14 cellular contexts compared by ENCODE assay signal in genomic region chr1:186152227-186152944, GRCh38.
A peak's percentile ranks its signal among the peaks of the same experiment; 100 is the strongest.
DNase-seq lines count a peak whose midpoint lies in the region; ATAC-seq, FAIRE-seq and TF ChIP-seq lines count a peak whose summit lies in the region.
"Had no signal": no experiment of that assay in that cellular context is flagged by ENCODE, and none has a peak within 500 bp of the region (broad histone marks: within the 10 kb centered on the region; RNA-seq: fewer than 3 reads in every experiment).

No MANE protein-coding gene starts in this region.

- H2BK5ac ChIP-seq in H9 (ENCODE audit: insufficient read length, low read length), result no peak overlapping the region

- H3K9me1 ChIP-seq in keratinocyte (ENCODE audit: control insufficient read depth, extremely low read depth, insufficient read depth, low read length), result no peaks in the 10 kb centered on the region

- H2AK5ac ChIP-seq in H9 (ENCODE audit: insufficient read length, low read length), result no peak overlapping the region

- ATAC-seq in A549 (peak; percentile 43 to 61; a peak in 3 of 6 replicates), HG03039 (IDR thresholded peaks at IDR 0.05; ENCODE audit: unreplicated experiment) (no peak), HG02970 (IDR thresholded peaks at IDR 0.05; ENCODE audit: low FRiP score, unreplicated experiment) (no peak)

- no peak overlapping the region for H3K4me3 ChIP-seq in A549
- no peak overlapping the region for H3K4me3 ChIP-seq in astrocyte (ENCODE audit: insufficient read depth, low read depth, low read length)
- peak overlapping the region in 1 of 3 experiments; percentile 11 for H3K4me3 ChIP-seq in keratinocyte (ENCODE audit: control insufficient read depth in 2 of 3, extremely low read depth in 1 of 3, insufficient read depth in 2 of 3, low read depth in 1 of 3, low read length in 3 of 3)
- H3K4me3 ChIP-seq: upper lobe of left lung had no signal

- no peak overlapping the region for H4K5ac ChIP-seq in H9 (ENCODE audit: insufficient read length, low read depth, low read length)

- no peak overlapping the region for H2BK20ac ChIP-seq in H9 (ENCODE audit: low read depth, low read length, poor library complexity, severe bottlenecking)

- peak overlapping the region; percentile 18 for H3K4me2 ChIP-seq in A549
- peak overlapping the region; percentile 32 for H3K4me2 ChIP-seq in astrocyte (ENCODE audit: low read length)
- H3K4me2 ChIP-seq in keratinocyte (ENCODE audit: control insufficient read depth, extremely low read depth, insufficient read depth, low read depth, low read length), result peak overlapping the region; percentile 64
- no peak overlapping the region for H3K4me2 ChIP-seq in H9 (ENCODE audit: insufficient read depth, insufficient read length, low read length)
- H3K4me2 ChIP-seq: KMS-11 had no signal

- TF ChIP-seq CTCF in A549 (IDR thresholded peaks at IDR 0.05) (no peak), astrocyte (IDR thresholded peaks at IDR 0.05; ENCODE audit: insufficient read depth, low read depth, low read length) (no peak), keratinocyte (optimal IDR thresholded peaks at IDR 0.05 in 1 of 3, IDR thresholded peaks at IDR 0.05 in 1 of 3, conservative IDR thresholded peaks at IDR 0.05 in 1 of 3; ENCODE audit: extremely low read depth in 1 of 3, insufficient read depth in 2 of 3, low read length in 3 of 3) (no peak), H9 (conservative IDR thresholded peaks at IDR 0.05) (no peak)

- H3K4me3 Mint-ChIP-seq in astrocyte (ENCODE audit: unreplicated experiment) (no peak overlapping the region), H9 (no peak overlapping the region)
- no peak overlapping the region for H3K4me3 Mint-ChIP-seq in activated naive CD8-positive, alpha-beta T cell treated with anti-CD3 and anti-CD28 coated beads for 36 hours

- H3K27me3 ChIP-seq in astrocyte (ENCODE audit: insufficient read depth, low read length) (no peaks in the 10 kb centered on the region), keratinocyte (ENCODE audit: control insufficient read depth, extremely low read depth, insufficient read depth, low read length) (no peaks in the 10 kb centered on the region), H9 (ENCODE audit: insufficient read depth, low read length) (no peaks in the 10 kb centered on the region)
- H3K27me3 ChIP-seq: upper lobe of left lung had no signal

- H3K9me3 Mint-ChIP-seq in astrocyte (ENCODE audit: unreplicated experiment) (no peaks in the 10 kb centered on the region), H9 (no peaks in the 10 kb centered on the region)
- H3K9me3 Mint-ChIP-seq in activated naive CD8-positive, alpha-beta T cell treated with anti-CD3 and anti-CD28 coated beads for 36 hours, result no peaks in the 10 kb centered on the region

- TF ChIP-seq EP300 in A549 (IDR thresholded peaks at IDR 0.05), result no peak

- no peak overlapping the region for H3T11ph ChIP-seq in H9 (ENCODE audit: low read length)

- no peak overlapping the region for H2BK15ac ChIP-seq in H9 (ENCODE audit: low read depth, low read length)

- no peaks in the 10 kb centered on the region for H3K23me2 ChIP-seq in H9 (ENCODE audit: insufficient read length, low read depth, low read length, poor library complexity, severe bottlenecking)

- POLR2A ChIA-PET in A549 (lab: Yijun Ruan, JAX), result no interaction called here

- H4K20me1 ChIP-seq in astrocyte (ENCODE audit: insufficient read depth, low read length), result no peaks in the 10 kb centered on the region
- H4K20me1 ChIP-seq in keratinocyte (ENCODE audit: control insufficient read depth, extremely low read depth, insufficient read depth, low read length), result no peaks in the 10 kb centered on the region
- H4K20me1 ChIP-seq in H9 (ENCODE audit: control insufficient read depth, insufficient read depth, insufficient read length), result no peaks in the 10 kb centered on the region

- H3K18ac ChIP-seq in H9 (ENCODE audit: insufficient read length, low read depth, low read length), result no peak overlapping the region

- H3K56ac ChIP-seq in H9 (ENCODE audit: insufficient read length, low read depth, low read length), result no peak overlapping the region

- no peak for TF ChIP-seq POLR2A in A549 (IDR thresholded peaks at IDR 0.05; ENCODE audit: low read length)

- peak overlapping the region; percentile 19 for H3K27ac Mint-ChIP-seq in astrocyte (ENCODE audit: unreplicated experiment)
- H3K27ac Mint-ChIP-seq in H9, result no peak overlapping the region; a peak in 1 of 7 replicates
- H3K27ac Mint-ChIP-seq in activated naive CD8-positive, alpha-beta T cell treated with anti-CD3 and anti-CD28 coated beads for 36 hours, result no peak overlapping the region

- H4K91ac ChIP-seq in H9 (ENCODE audit: insufficient read length, low read depth, low read length), result no peak overlapping the region

- dilution Hi-C loops in keratinocyte (cut with MboI; ENCODE audit: extremely low pct_ligation_motif_present, low sequenced_read_pairs), result loop anchor here (25.0 kb wide), 1 partner anchor 340 kb away; no protein-coding TSS in a partner anchor

- WGBS in A549 (ENCODE audit: missing lambda C conversion rate), result 30% methylated on average over 6 of the region's 6 CpGs
- WGBS in H9 (ENCODE audit: extremely low coverage, insufficient read length, low lambda C conversion rate), result no CpG with 5 or more reads among the region's 6 CpGs

- no peak for TF ChIP-seq RAD21 in A549 (conservative IDR thresholded peaks at IDR 0.05 in 1 of 2, IDR thresholded peaks at IDR 0.05 in 1 of 2)

- H3K14ac ChIP-seq in H9 (ENCODE audit: insufficient read depth, low read length), result no peak overlapping the region

- H3K9me3 ChIP-seq in A549, result no peaks in the 10 kb centered on the region
- no peaks in the 10 kb centered on the region for H3K9me3 ChIP-seq in astrocyte (ENCODE audit: insufficient read depth, low read depth, low read length)
- H3K9me3 ChIP-seq in keratinocyte (ENCODE audit: control insufficient read depth, low read depth, low read length), result no peaks in the 10 kb centered on the region
- H3K9me3 ChIP-seq in H9 (ENCODE audit: control insufficient read depth, low read depth, low read length), result no peaks in the 10 kb centered on the region
- H3K9me3 ChIP-seq: upper lobe of left lung had no signal

- no peak overlapping the region for H3K27ac ChIP-seq in A549
- peak overlapping the region; percentile 23 for H3K27ac ChIP-seq in astrocyte (ENCODE audit: low read depth, low read length)
- H3K27ac ChIP-seq in keratinocyte (ENCODE audit: control insufficient read depth, insufficient read depth, low read length), result peak overlapping the region; percentile 33
- H3K27ac ChIP-seq in H9 (ENCODE audit: insufficient read length, low read depth, low read length), result no peak overlapping the region
- H3K27ac ChIP-seq: KMS-11, upper lobe of left lung had no signal

- H2BK120ac ChIP-seq in H9 (ENCODE audit: low read depth, low read length, poor library complexity, severe bottlenecking), result no peak overlapping the region

- H3K9ac ChIP-seq in astrocyte (ENCODE audit: low read length) (no peak overlapping the region), keratinocyte (ENCODE audit: control insufficient read depth, extremely low read depth, insufficient read depth, low read length) (no peak overlapping the region), H9 (ENCODE audit: extremely low read depth, insufficient read length, low read length) (no peak overlapping the region)
- H3K9ac ChIP-seq: KMS-11 had no signal

- H3K27me3 Mint-ChIP-seq in astrocyte (ENCODE audit: low read depth, unreplicated experiment) (no peaks in the 10 kb centered on the region), H9 (ENCODE audit: low read depth) (no peaks in the 10 kb centered on the region)
- H3K27me3 Mint-ChIP-seq in activated naive CD8-positive, alpha-beta T cell treated with anti-CD3 and anti-CD28 coated beads for 36 hours, result peaks cover 6% of the 10 kb centered on the region

- no peak overlapping the region for H2BK12ac ChIP-seq in H9 (ENCODE audit: insufficient read length, low read depth, low read length)

- peak; percentile 21 to 53 for DNase-seq in A549 (ENCODE audit: low read depth in 1 of 2, low spot score in 1 of 2)
- DNase-seq in HS-27A (ENCODE audit: low read depth), result peak; percentile 50
- DNase-seq in astrocyte (ENCODE audit: low read depth), result peak; percentile 76
- DNase-seq in keratinocyte (ENCODE audit: low read depth, low spot score), result peak; percentile 76
- no peak for DNase-seq in H9
- no peak for DNase-seq in activated naive CD8-positive, alpha-beta T cell treated with anti-CD3 and anti-CD28 coated beads for 36 hours
- DNase-seq: activated CD8-positive, alpha-beta memory T cell treated with anti-CD3 and anti-CD28 coated beads, Interleukin-2, amount 50 U/mL, for 48 hours; AML-193; T-helper 2 cell; upper lobe of left lung had no signal

- no peak overlapping the region for H3K23ac ChIP-seq in H9 (ENCODE audit: insufficient read length, low read depth, low read length)

- CTCF ChIA-PET in A549 (lab: Yijun Ruan, JAX), result interaction anchor here (1.3 to 1.4 kb wide), 2 partner anchors 60 kb away, joined by 3 read pairs; no protein-coding TSS in a partner anchor

- H3K79me1 ChIP-seq in H9 (ENCODE audit: insufficient read depth, low read depth, low read length, poor library complexity, severe bottlenecking), result no peaks in the 10 kb centered on the region

- no peak overlapping the region for H2AFZ ChIP-seq in astrocyte (ENCODE audit: low read depth, low read length)
- peak overlapping the region; percentile 44 for H2AFZ ChIP-seq in keratinocyte (ENCODE audit: control insufficient read depth, low read length)
- no peak overlapping the region for H2AFZ ChIP-seq in H9 (ENCODE audit: low read length)

- H4K8ac ChIP-seq in H9 (replicated peaks; ENCODE audit: insufficient read length, low read depth, low read length), result no peak overlapping the region

- peaks cover 25% of the 10 kb centered on the region for H3K4me1 Mint-ChIP-seq in astrocyte (ENCODE audit: low read depth, unreplicated experiment)
- no peaks in the 10 kb centered on the region for H3K4me1 Mint-ChIP-seq in H9
- no peaks in the 10 kb centered on the region for H3K4me1 Mint-ChIP-seq in activated naive CD8-positive, alpha-beta T cell treated with anti-CD3 and anti-CD28 coated beads for 36 hours

- H3K36me3 Mint-ChIP-seq in astrocyte (ENCODE audit: low read depth, unreplicated experiment) (peaks cover 12% of the 10 kb centered on the region), H9 (ENCODE audit: insufficient read depth in 1 of 3, low read depth in 3 of 3) (no peaks in the 10 kb centered on the region)
- H3K36me3 Mint-ChIP-seq in activated naive CD8-positive, alpha-beta T cell treated with anti-CD3 and anti-CD28 coated beads for 36 hours, result no peaks in the 10 kb centered on the region

- H3K4me1 ChIP-seq in A549 (peaks cover 16% of the 10 kb centered on the region), astrocyte (ENCODE audit: insufficient read depth, low read length) (peaks cover 18% of the 10 kb centered on the region), keratinocyte (ENCODE audit: control insufficient read depth, extremely low read depth, insufficient read depth, low read length) (peaks cover 14% of the 10 kb centered on the region), H9 (ENCODE audit: insufficient read depth, low read length) (no peaks in the 10 kb centered on the region)
- H3K4me1 ChIP-seq: upper lobe of left lung had no signal

- H3K4ac ChIP-seq in H9 (ENCODE audit: low read depth, low read length), result no peak overlapping the region

- H3K79me2 ChIP-seq in astrocyte (ENCODE audit: insufficient read depth, low read length) (no peaks in the 10 kb centered on the region), keratinocyte (ENCODE audit: control insufficient read depth, insufficient read depth, low read length) (no peaks in the 10 kb centered on the region), H9 (ENCODE audit: insufficient read depth, low read length) (no peaks in the 10 kb centered on the region)

- no peak for FAIRE-seq in A549 (lab: Jason Lieb, UNC)
- FAIRE-seq in astrocyte (lab: Jason Lieb, UNC), result peak; percentile 75
- FAIRE-seq in keratinocyte (lab: Jason Lieb, UNC), result peak; percentile 93
- FAIRE-seq: colon had no signal

- no peaks in the 10 kb centered on the region for H3K36me3 ChIP-seq in astrocyte (ENCODE audit: insufficient read depth, low read length)
- H3K36me3 ChIP-seq in keratinocyte (ENCODE audit: control insufficient read depth in 2 of 2, extremely low read depth in 1 of 2, insufficient read depth in 2 of 2, low read length in 2 of 2), result no peaks in the 10 kb centered on the region

Comparison
In these comparisons a context has a peak if more than half of its experiments do, and no peak if none do; other contexts are left out.
1. ATAC-seq: peak in A549 (2 of 2); none in HG03039 (single experiment) and HG02970 (single experiment).
2. DNase-seq: peak in A549 (2 of 2), HS-27A (single experiment), astrocyte (single experiment) and keratinocyte (single experiment); none in H9 (single experiment) and activated naive CD8-positive, alpha-beta T cell treated with anti-CD3 and anti-CD28 coated beads for 36 hours (single experiment).
3. H3K27ac ChIP-seq: peak in astrocyte (single experiment) and keratinocyte (single experiment); none in A549 (0 of 2) and H9 (single experiment).